11 cellular contexts compared by ENCODE assay signal in genomic region chr21:33428669-33429068, GRCh38. TPM values are rescaled to one million over a fixed set of nuclear protein-coding genes. Genes with fewer than 3 reads are reported as not detected.
A peak's percentile ranks its signal among the peaks of the same experiment; 100 is the strongest.
DNase-seq lines count a peak whose midpoint lies in the region; ATAC-seq and TF ChIP-seq lines count a peak whose summit lies in the region.
"Had no signal": no experiment of that assay in that cellular context is flagged by ENCODE, and none has a peak within 500 bp of the region (broad histone marks: within the 10 kb centered on the region; RNA-seq: fewer than 3 reads in every experiment).

No MANE protein-coding gene starts in this region.

- H3K4me3 ChIP-seq in HCT116 (replicated peaks in 1 of 2; ENCODE audit: low read depth in 1 of 2, low read length in 2 of 2) (no peak overlapping the region), breast epithelium (peak overlapping the region in 1 of 3 donors; percentile 6), mesenchymal stem cell (ENCODE audit: insufficient read depth in 1 of 2, low read depth in 1 of 2, low read length in 2 of 2) (no peak overlapping the region)

- RAD21 ChIA-PET in HCT116 (lab: Charles Lee; ENCODE audit: low non-redundant PET in 1 of 2, low total read pairs in 2 of 2, uncharacterized antibody in 2 of 2, unreplicated experiment in 2 of 2): no interaction called here

- ATAC-seq in HCT116 (peak; percentile 86), GM21737 (IDR thresholded peaks at IDR 0.05; ENCODE audit: unreplicated experiment) (no peak)
- ATAC-seq: natural killer cell treated with Interleukin-12 subunit alpha and Interleukin-12 subunit beta and Interleukin-15 and Interleukin-18, amount 100 ng/mL, for 72 hours had no signal

- TF ChIP-seq CTCF in HCT116 (IDR thresholded peaks at IDR 0.05 in 2 of 3, conservative IDR thresholded peaks at IDR 0.05 in 1 of 3; ENCODE audit: borderline replicate concordance in 1 of 3, insufficient read depth in 1 of 3, low read depth in 2 of 3, low read length in 2 of 3) (no peak), breast epithelium (IDR thresholded peaks at IDR 0.05) (no peak)

- H2BK15ac ChIP-seq in mesenchymal stem cell (ENCODE audit: low read depth, poor library complexity, severe bottlenecking): peak overlapping the region; percentile 4

- H2BK12ac ChIP-seq in mesenchymal stem cell (ENCODE audit: low read length in 2 of 2): no peak overlapping the region

- H3K79me1 ChIP-seq in mesenchymal stem cell (replicated peaks; ENCODE audit: low read length, poor library complexity, severe bottlenecking): peaks cover 40% of the 10 kb centered on the region

- H3K9ac ChIP-seq in HCT116 (ENCODE audit: low read length) (no peak overlapping the region), mesenchymal stem cell (ENCODE audit: low read length) (no peak overlapping the region)

- no peak overlapping the region for H2BK5ac ChIP-seq in mesenchymal stem cell (ENCODE audit: low read depth, low read length, poor library complexity, severe bottlenecking)

- H3K79me2 ChIP-seq in HCT116 (ENCODE audit: insufficient read depth, low read length): no peaks in the 10 kb centered on the region

- H3K4me1 ChIP-seq in HCT116 (ENCODE audit: control insufficient read depth in 1 of 2, insufficient read depth in 2 of 2, low read length in 2 of 2): peaks cover 10 to 12% of the 10 kb centered on the region in 2 experiments
- peaks cover 0 to 5% of the 10 kb centered on the region in 2 donors for H3K4me1 ChIP-seq in breast epithelium
- H3K4me1 ChIP-seq in mesenchymal stem cell (ENCODE audit: control insufficient read depth, insufficient read depth, low read depth, low read length): peaks cover 13% of the 10 kb centered on the region

- CTCF ChIA-PET in HCT116 (lab: Charles Lee): interaction anchor here (1.3 to 1.9 kb wide), 2 partner anchors 177 to 229 kb away, joined by 3 to 7 read pairs; no protein-coding TSS in a partner anchor

- H3K27me3 ChIP-seq in HCT116 (ENCODE audit: insufficient read depth, low read length) (no peaks in the 10 kb centered on the region), breast epithelium (no peaks in the 10 kb centered on the region), mesenchymal stem cell (ENCODE audit: control insufficient read depth in 1 of 2, insufficient read depth in 1 of 2, low read length in 2 of 2) (no peaks in the 10 kb centered on the region)

- no peak overlapping the region for H2BK120ac ChIP-seq in mesenchymal stem cell (ENCODE audit: low read depth, low read length)

- no TSS peak for BruUV-seq in HCT116 (replicated peaks; lab: Mats Ljungman, UMichigan)

- H3K4me2 ChIP-seq in HCT116 (ENCODE audit: low read length) (peak overlapping the region; percentile 53), mesenchymal stem cell (ENCODE audit: low read length, poor library complexity, severe bottlenecking) (no peak overlapping the region)

- no peaks in the 10 kb centered on the region for H3K9me3 ChIP-seq in HCT116 (ENCODE audit: control insufficient read depth in 1 of 2, insufficient read depth in 1 of 2, low read depth in 1 of 2, low read length in 2 of 2)
- no peaks in the 10 kb centered on the region for H3K9me3 ChIP-seq in breast epithelium
- H3K9me3 ChIP-seq in mesenchymal stem cell (ENCODE audit: control insufficient read depth, low read length): no peaks in the 10 kb centered on the region

- no peak overlapping the region for H3K23ac ChIP-seq in mesenchymal stem cell (ENCODE audit: low read length in 2 of 2)

- no peak overlapping the region for H3K18ac ChIP-seq in mesenchymal stem cell (ENCODE audit: low read depth in 1 of 2, low read length in 2 of 2)

- intact Hi-C loops in HCT116 (cut with micrococcal nuclease): no loop called here
- intact Hi-C loops in breast epithelium (cut with DNase I; ENCODE audit: low total_unique reads): loop anchor here (10.0 kb wide), 1 partner anchor 726 kb away; no protein-coding TSS in a partner anchor

- H3K9me2 ChIP-seq in HCT116 (ENCODE audit: insufficient read depth): no peaks in the 10 kb centered on the region

- peak overlapping the region; percentile 53 for H2AK5ac ChIP-seq in mesenchymal stem cell (ENCODE audit: low read length, severe bottlenecking)

- H2AFZ ChIP-seq in HCT116 (ENCODE audit: low read depth, low read length, poor library complexity, severe bottlenecking) (no peak overlapping the region), mesenchymal stem cell (ENCODE audit: low read depth, low read length) (no peak overlapping the region)

- H4K8ac ChIP-seq in mesenchymal stem cell (ENCODE audit: low read length): no peak overlapping the region

- DNase-seq in A172 (ENCODE audit: low spot score) (peak; percentile 68), HCT116 (ENCODE audit: low read depth, low spot score) (no peak), breast epithelium (ENCODE audit: low spot score in 2 of 2) (peak in 1 of 2 donors; percentile 64), mesenchymal stem cell (no peak), HuH-7 (ENCODE audit: low spot score) (no peak), NCI-H1048 (lab: John Stamatoyannopoulos, UW) (no peak)
- no peak for DNase-seq in activated naive CD4-positive, alpha-beta T cell treated with anti-CD3 and anti-CD28 coated beads, Interleukin-2, amount 50 U/mL, for 16 hours
- DNase-seq: NCI-H1105 treated with DMSO at 0.1 percent for 48 hours, T-helper 2 cell had no signal

- no peak overlapping the region for H4K91ac ChIP-seq in mesenchymal stem cell (ENCODE audit: low read length)

- H3K27ac ChIP-seq in HCT116 (ENCODE audit: low read depth, low read length): no peak overlapping the region; the same call in 1 of the 2 replicates
- H3K27ac ChIP-seq in breast epithelium: peak overlapping the region; percentile 60 to 78
- H3K27ac ChIP-seq in mesenchymal stem cell (ENCODE audit: low read length, poor library complexity, severe bottlenecking): no peak overlapping the region

- WGBS in mesenchymal stem cell: 91% methylated on average over 8 of the region's 8 CpGs

- H4K20me1 ChIP-seq in HCT116 (ENCODE audit: insufficient read depth): no peaks in the 10 kb centered on the region

- POLR2A ChIA-PET in HCT116 (lab: Charles Lee): no interaction called here

- H3K4ac ChIP-seq in mesenchymal stem cell (ENCODE audit: low read depth in 1 of 2, low read length in 2 of 2): no peak overlapping the region

- TF ChIP-seq POLR2A in HCT116 (IDR thresholded peaks at IDR 0.05; ENCODE audit: borderline replicate concordance, extremely low read depth, insufficient read depth, insufficient read length): no peak
- TF ChIP-seq POLR2A in breast epithelium (IDR thresholded peaks at IDR 0.05): no peak

- H3K36me3 ChIP-seq in HCT116 (ENCODE audit: control insufficient read depth in 1 of 2, insufficient read depth in 2 of 2, low read length in 2 of 2) (peaks cover 7 to 22% of the 10 kb centered on the region in 2 experiments; a peak in 3 of 4 replicates), breast epithelium (no peaks in the 10 kb centered on the region), mesenchymal stem cell (ENCODE audit: control insufficient read depth in 1 of 2, insufficient read depth in 2 of 2, low read depth in 1 of 2, low read length in 2 of 2) (peaks cover 68 to 83% of the 10 kb centered on the region in 2 experiments)

- no peak overlapping the region for H3K14ac ChIP-seq in mesenchymal stem cell (ENCODE audit: low read length in 2 of 2)

- TF ChIP-seq RAD21 in HCT116 (IDR thresholded peaks at IDR 0.05; ENCODE audit: low read depth): no peak

TF ChIP-seq in HCT116, 20 proteins besides CTCF, POLR2A, EP300 and RAD21:
- peak; percentile 30; the same call in 1 of the 2 replicates for TF ChIP-seq FOSL1 (IDR thresholded peaks at IDR 0.05; ENCODE audit: low read depth)
- no peak for TF ChIP-seq ZBTB33 (IDR thresholded peaks at IDR 0.05; ENCODE audit: extremely low read depth, insufficient replicate concordance, low read length)
- 0 out of 2 replicates have a peak, but pooled peaks have one; percentile 35 for TF ChIP-seq MAX (IDR thresholded peaks at IDR 0.05)
- TF ChIP-seq EZH2phosphoT487 (IDR thresholded peaks at IDR 0.05; ENCODE audit: borderline replicate concordance): no peak
- no peak for TF ChIP-seq POLR2AphosphoS5 (IDR thresholded peaks at IDR 0.05; ENCODE audit: low read depth, low read length)
- TF ChIP-seq EGR1 (IDR thresholded peaks at IDR 0.05; ENCODE audit: low read depth): no peak
- TF ChIP-seq YY1 (IDR thresholded peaks at IDR 0.05; ENCODE audit: extremely low read depth, insufficient replicate concordance, low read depth, low read length): no peak
- TF ChIP-seq ZFX (IDR thresholded peaks at IDR 0.05): no peak
- no peak for TF ChIP-seq CEBPB (IDR thresholded peaks at IDR 0.05; ENCODE audit: low read depth)
- no peak for TF ChIP-seq JUND (IDR thresholded peaks at IDR 0.05)

RNA-seq across cellular contexts. Expression of gene IFNGR2, which starts 25.5 kb away (rescaled TPM):
- total RNA-seq in A172 (2014; rRNA removed; shearing (Covaris generic)): 70.9 and 73.2 TPM in 2 replicates
- total RNA-seq in HCT116 (2021; ENCODE audit: unreplicated experiment): 44.6 TPM
- 37.5 and 39.6 TPM in 2 replicates for polyA plus RNA-seq in HCT116 (2012)
- total RNA-seq in breast epithelium: 10 to 100 TPM; 61.6 to 76.7 (median 70.8) TPM
- 62.7 TPM for polyA plus RNA-seq in mesenchymal stem cell (2013, experiment 1 of 2)
- 59.5 TPM for polyA plus RNA-seq in mesenchymal stem cell (2013, experiment 2 of 2)

RNA-seq across cellular contexts. Expression of gene TMEM50B, which starts 51.1 kb away (rescaled TPM):
- 70.6 and 84.3 TPM in 2 replicates for total RNA-seq in A172 (2014; rRNA removed; shearing (Covaris generic))
- total RNA-seq in HCT116 (2021; ENCODE audit: unreplicated experiment) (18.8 TPM), breast epithelium (10 to 100 TPM; 88.8 to 92.8 (median 91.8) TPM)
- polyA plus RNA-seq in HCT116 (2012): 12.3 and 13.5 TPM in 2 replicates
- 22.9 TPM for polyA plus RNA-seq in mesenchymal stem cell (2013, experiment 1 of 2)
- polyA plus RNA-seq in mesenchymal stem cell (2013, experiment 2 of 2): 24.7 TPM

Comparison
In these comparisons a context has a peak if more than half of its experiments do, and no peak if none do; other contexts are left out.
1. H3K27ac ChIP-seq: peak in breast epithelium (2 of 2); none in HCT116 (single experiment) and mesenchymal stem cell (single experiment).